ENCODE assay signal across 1 cellular context in the genomic region with DNA sequence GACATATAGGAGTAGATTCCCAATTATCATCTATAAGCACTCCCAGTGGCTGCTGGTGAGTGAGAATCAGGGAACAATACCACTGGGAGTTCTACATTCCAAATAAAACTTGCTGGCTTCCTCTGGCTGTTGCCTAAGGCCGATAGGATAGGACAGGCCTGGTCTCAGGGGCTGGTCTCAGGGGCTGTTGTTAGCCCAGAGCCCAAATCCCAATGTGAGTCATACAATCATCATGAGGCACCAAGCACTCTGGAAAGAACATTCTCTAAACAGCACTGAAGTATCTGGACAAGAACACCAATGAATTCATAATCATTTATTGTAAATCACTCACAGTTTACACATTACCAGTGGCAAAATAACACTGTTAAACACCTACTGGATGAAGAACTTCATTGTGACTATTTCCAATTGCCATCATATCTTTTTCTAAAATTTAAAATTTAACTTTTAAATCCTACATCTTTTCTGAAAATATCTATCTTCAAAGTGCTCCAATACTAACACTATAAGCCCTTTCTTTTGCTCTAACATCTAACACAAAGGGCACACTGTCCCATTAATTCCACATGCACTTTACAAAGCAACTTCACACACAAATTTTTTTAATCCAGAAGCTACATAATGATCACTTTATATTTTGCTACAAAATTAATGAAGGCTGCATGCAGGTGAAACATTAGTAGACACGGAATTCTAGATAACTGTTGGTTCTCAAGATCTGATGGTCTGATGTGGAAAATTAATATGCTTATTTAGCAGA.
TF ChIP-seq lines count a peak whose summit lies in the region.

No MANE protein-coding gene starts in this region.

TF ChIP-seq in WTC11, 78 proteins besides CTCF, POLR2A, EP300 and RAD21:
- no peak for TF ChIP-seq ZNF317 (CRISPR knock-in tag; IDR thresholded peaks at IDR 0.05; ENCODE audit: borderline replicate concordance, low read depth)
- TF ChIP-seq, protein P1, sequence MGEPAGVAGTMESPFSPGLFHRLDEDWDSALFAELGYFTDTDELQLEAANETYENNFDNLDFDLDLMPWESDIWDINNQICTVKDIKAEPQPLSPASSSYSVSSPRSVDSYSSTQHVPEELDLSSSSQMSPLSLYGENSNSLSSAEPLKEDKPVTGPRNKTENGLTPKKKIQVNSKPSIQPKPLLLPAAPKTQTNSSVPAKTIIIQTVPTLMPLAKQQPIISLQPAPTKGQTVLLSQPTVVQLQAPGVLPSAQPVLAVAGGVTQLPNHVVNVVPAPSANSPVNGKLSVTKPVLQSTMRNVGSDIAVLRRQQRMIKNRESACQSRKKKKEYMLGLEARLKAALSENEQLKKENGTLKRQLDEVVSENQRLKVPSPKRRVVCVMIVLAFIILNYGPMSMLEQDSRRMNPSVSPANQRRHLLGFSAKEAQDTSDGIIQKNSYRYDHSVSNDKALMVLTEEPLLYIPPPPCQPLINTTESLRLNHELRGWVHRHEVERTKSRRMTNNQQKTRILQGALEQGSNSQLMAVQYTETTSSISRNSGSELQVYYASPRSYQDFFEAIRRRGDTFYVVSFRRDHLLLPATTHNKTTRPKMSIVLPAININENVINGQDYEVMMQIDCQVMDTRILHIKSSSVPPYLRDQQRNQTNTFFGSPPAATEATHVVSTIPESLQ (CRISPR knock-in tag; IDR thresholded peaks at IDR 0.05): no peak
- TF ChIP-seq, protein P2, sequence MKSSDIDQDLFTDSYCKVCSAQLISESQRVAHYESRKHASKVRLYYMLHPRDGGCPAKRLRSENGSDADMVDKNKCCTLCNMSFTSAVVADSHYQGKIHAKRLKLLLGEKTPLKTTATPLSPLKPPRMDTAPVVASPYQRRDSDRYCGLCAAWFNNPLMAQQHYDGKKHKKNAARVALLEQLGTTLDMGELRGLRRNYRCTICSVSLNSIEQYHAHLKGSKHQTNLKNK (CRISPR knock-in tag; IDR thresholded peaks at IDR 0.05): no peak
- TF ChIP-seq, protein P3, sequence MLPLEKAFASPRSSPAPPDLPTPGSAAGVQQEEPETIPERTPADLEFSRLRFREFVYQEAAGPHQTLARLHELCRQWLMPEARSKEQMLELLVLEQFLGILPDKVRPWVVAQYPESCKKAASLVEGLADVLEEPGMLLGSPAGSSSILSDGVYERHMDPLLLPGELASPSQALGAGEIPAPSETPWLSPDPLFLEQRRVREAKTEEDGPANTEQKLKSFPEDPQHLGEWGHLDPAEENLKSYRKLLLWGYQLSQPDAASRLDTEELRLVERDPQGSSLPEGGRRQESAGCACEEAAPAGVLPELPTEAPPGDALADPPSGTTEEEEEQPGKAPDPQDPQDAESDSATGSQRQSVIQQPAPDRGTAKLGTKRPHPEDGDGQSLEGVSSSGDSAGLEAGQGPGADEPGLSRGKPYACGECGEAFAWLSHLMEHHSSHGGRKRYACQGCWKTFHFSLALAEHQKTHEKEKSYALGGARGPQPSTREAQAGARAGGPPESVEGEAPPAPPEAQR (CRISPR knock-in tag; IDR thresholded peaks at IDR 0.05): no peak
- TF ChIP-seq ETV6 (CRISPR knock-in tag; IDR thresholded peaks at IDR 0.05): no peak
- TF ChIP-seq ELF4 (CRISPR knock-in tag; IDR thresholded peaks at IDR 0.05; ENCODE audit: low read depth): no peak
- no peak for TF ChIP-seq ZNF263 (CRISPR knock-in tag; IDR thresholded peaks at IDR 0.05; ENCODE audit: low read depth)
- no peak for TF ChIP-seq CREB1 (CRISPR knock-in tag; IDR thresholded peaks at IDR 0.05)
- TF ChIP-seq HMGA2 (CRISPR knock-in tag; IDR thresholded peaks at IDR 0.05): no peak
- TF ChIP-seq, protein P4, sequence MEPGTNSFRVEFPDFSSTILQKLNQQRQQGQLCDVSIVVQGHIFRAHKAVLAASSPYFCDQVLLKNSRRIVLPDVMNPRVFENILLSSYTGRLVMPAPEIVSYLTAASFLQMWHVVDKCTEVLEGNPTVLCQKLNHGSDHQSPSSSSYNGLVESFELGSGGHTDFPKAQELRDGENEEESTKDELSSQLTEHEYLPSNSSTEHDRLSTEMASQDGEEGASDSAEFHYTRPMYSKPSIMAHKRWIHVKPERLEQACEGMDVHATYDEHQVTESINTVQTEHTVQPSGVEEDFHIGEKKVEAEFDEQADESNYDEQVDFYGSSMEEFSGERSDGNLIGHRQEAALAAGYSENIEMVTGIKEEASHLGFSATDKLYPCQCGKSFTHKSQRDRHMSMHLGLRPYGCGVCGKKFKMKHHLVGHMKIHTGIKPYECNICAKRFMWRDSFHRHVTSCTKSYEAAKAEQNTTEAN (CRISPR knock-in tag; IDR thresholded peaks at IDR 0.05): no peak
- no peak for TF ChIP-seq NR3C1 (CRISPR knock-in tag; conservative IDR thresholded peaks at IDR 0.05; ENCODE audit: low read depth)
- TF ChIP-seq, protein P5, sequence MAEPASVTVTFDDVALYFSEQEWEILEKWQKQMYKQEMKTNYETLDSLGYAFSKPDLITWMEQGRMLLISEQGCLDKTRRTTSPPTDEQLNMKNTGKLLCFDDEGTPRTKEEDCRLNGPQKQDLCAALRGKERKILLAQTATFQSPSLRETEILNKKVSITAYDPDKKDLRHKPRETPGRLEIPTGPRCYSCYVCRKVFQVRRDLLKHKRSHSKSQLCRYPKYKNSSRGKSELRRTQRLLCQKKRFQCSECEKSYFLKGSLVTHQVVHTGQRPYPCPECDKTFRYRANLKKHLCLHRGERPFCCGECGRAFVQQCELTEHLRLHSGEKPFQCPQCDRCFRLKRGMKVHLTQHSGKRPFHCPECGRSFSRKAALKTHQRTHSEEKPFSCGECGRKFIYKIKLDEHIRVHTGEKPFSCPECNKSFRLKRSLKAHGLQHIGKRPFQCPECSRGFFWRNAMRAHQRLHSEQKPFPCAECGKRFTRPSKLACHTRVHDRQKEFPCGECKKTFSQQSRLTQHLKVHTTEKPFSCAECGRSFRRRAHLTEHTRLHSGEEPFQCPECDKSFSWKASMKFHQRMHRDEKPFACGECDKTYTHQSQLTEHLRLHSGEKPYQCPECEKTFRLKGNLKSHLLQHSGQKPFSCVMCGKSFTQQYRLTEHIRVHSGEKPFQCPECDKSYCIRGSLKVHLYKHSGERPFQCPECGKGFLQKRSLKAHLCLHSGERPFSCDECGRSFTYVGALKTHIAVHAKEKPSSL (CRISPR knock-in tag; conservative IDR thresholded peaks at IDR 0.05): no peak
- TF ChIP-seq TEAD1 (CRISPR knock-in tag; IDR thresholded peaks at IDR 0.05): no peak
- no peak for TF ChIP-seq ZNF121 (CRISPR knock-in tag; IDR thresholded peaks at IDR 0.05)
- no peak for TF ChIP-seq ZBTB21 (CRISPR knock-in tag; IDR thresholded peaks at IDR 0.05; ENCODE audit: borderline replicate concordance)
